19 cellular contexts compared by ENCODE assay signal in genomic region chr6:158185729-158186456, GRCh38. TPM values are rescaled to one million over a fixed set of nuclear protein-coding genes. Genes with fewer than 3 reads are reported as not detected.
DNase-seq lines count a peak whose midpoint lies in the region; ATAC-seq and TF ChIP-seq lines count a peak whose summit lies in the region.
"Had no signal": no experiment of that assay in that cellular context is flagged by ENCODE, and none has a peak within 500 bp of the region (broad histone marks: within the 10 kb centered on the region; RNA-seq: fewer than 3 reads in every experiment).

No MANE protein-coding gene starts in this region.

- H3K36me3 Mint-ChIP-seq in activated naive CD8-positive, alpha-beta T cell treated with anti-CD3 and anti-CD28 coated beads for 36 hours: peaks cover 60% of the 10 kb centered on the region

- H3K27ac Mint-ChIP-seq in activated naive CD8-positive, alpha-beta T cell treated with anti-CD3 and anti-CD28 coated beads for 36 hours: peak overlapping the region; percentile 11
- H3K27ac Mint-ChIP-seq: activated CD4-positive, alpha-beta memory T cell treated with anti-CD3 and anti-CD28 coated beads, Interleukin-2, amount 10 ng/mL, durations not matched to agents 7 days and 5 days; dendritic cell treated with granulocyte-macrophage colony-stimulating factor and Interleukin-4, amounts not matched to agents 40 ng/mL and 50 ng/mL, for 4 days had no signal

- no peak overlapping the region for H3K4me3 ChIP-seq in ACC112 (ENCODE audit: low read depth, low read length)
- no peak overlapping the region for H3K4me3 ChIP-seq in GM23248
- no peak overlapping the region for H3K4me3 ChIP-seq in fibroblast of villous mesenchyme (ENCODE audit: low read depth, low read length)
- H3K4me3 ChIP-seq in effector memory CD4-positive, alpha-beta T cell (ENCODE audit: insufficient read depth, low read depth, low read length, poor library complexity, severe bottlenecking): no peak overlapping the region
- H3K4me3 ChIP-seq in H7 (ENCODE audit: insufficient read depth, low read depth, low read length): no peak overlapping the region
- H3K4me3 ChIP-seq: BLaER1 treated with 17β-estradiol and CSF1 and Interleukin-3, amounts not matched to agents 10 nM and 100 nM; mucosa of descending colon had no signal

- peak overlapping the region; percentile 24 for H3K4me2 ChIP-seq in GM23248 (ENCODE audit: unreplicated experiment)

- H3K4me1 ChIP-seq in ACC112 (ENCODE audit: control insufficient read depth, insufficient read depth, low read length, unreplicated experiment): peaks cover 8% of the 10 kb centered on the region
- H3K4me1 ChIP-seq in GM23248 (ENCODE audit: insufficient read depth): peaks cover 26% of the 10 kb centered on the region
- H3K4me1 ChIP-seq in effector memory CD4-positive, alpha-beta T cell (ENCODE audit: control insufficient read depth, insufficient read depth, low read length, poor library complexity, severe bottlenecking): no peaks in the 10 kb centered on the region

- H3K27me3 ChIP-seq in ACC112 (ENCODE audit: insufficient read depth, low read length) (no peaks in the 10 kb centered on the region), GM23248 (replicated peaks; ENCODE audit: insufficient read depth) (no peaks in the 10 kb centered on the region), H7 (ENCODE audit: control insufficient read depth, insufficient read depth, low read length) (no peaks in the 10 kb centered on the region)
- H3K27me3 ChIP-seq in effector memory CD4-positive, alpha-beta T cell (replicated peaks; ENCODE audit: control insufficient read depth, insufficient read depth, low read length, poor library complexity, severe bottlenecking): no peaks in the 10 kb centered on the region
- H3K27me3 ChIP-seq: BLaER1 treated with 17β-estradiol and CSF1 and Interleukin-3, amounts not matched to agents 10 nM and 100 nM had no signal

- H3K27ac ChIP-seq in ACC112 (ENCODE audit: low read depth, low read length) (peak overlapping the region; percentile 23; the same call in 1 of the 2 replicates), GM23248 (peak overlapping the region; percentile 58)
- no peak overlapping the region for H3K27ac ChIP-seq in effector memory CD4-positive, alpha-beta T cell (ENCODE audit: insufficient read depth, low read length, poor library complexity, severe bottlenecking)
- H3K27ac ChIP-seq: BLaER1 treated with 17β-estradiol and CSF1 and Interleukin-3, amounts not matched to agents 10 nM and 100 nM had no signal

- intact Hi-C loops in left ventricle myocardium superior (cut with micrococcal nuclease): no loop called here

- in situ Hi-C loops in GM23248 (cut with MboI): no loop called here

- DNase-seq in GM23248 (peak; percentile 88), fibroblast of villous mesenchyme (ENCODE audit: low read depth) (peak; percentile 36), left ventricle myocardium superior (no peak), H7 (no peak)
- no peak for DNase-seq in activated naive CD8-positive, alpha-beta T cell treated with anti-CD3 and anti-CD28 coated beads for 36 hours
- no peak for DNase-seq in effector memory CD4-positive, alpha-beta T cell
- DNase-seq: activated CD4-positive, alpha-beta memory T cell treated with anti-CD3 and anti-CD28 coated beads, Interleukin-2, amount 10 ng/mL, durations not matched to agents 7 days and 5 days; activated naive CD4-positive, alpha-beta T cell treated with anti-CD3 and anti-CD28 coated beads, Interleukin-2, amount 50 U/mL, for 16 hours; DND-41; H9; islet precursor cell; mucosa of descending colon; NCI-H1048; NCI-H2227 treated with DMSO at 0.1 percent for 48 hours had no signal

- WGBS in GM23248 (ENCODE audit: low coverage in 1 of 2, low lambda C conversion rate in 2 of 2, missing lambda C conversion rate in 2 of 2), 2 experiments: 77 to 80% methylated on average over 8 of the region's 8 CpGs

- no peak for TF ChIP-seq CTCF in fibroblast of villous mesenchyme (IDR thresholded peaks at IDR 0.05; ENCODE audit: insufficient read depth, low read depth, low read length)

- H2AFZ ChIP-seq in ACC112 (ENCODE audit: low read length, unreplicated experiment) (no peak overlapping the region), GM23248 (no peak overlapping the region)

- peaks cover 8% of the 10 kb centered on the region for H3K79me2 ChIP-seq in ACC112 (ENCODE audit: control insufficient read depth, insufficient read depth, low read length, unreplicated experiment)
- peaks cover 10% of the 10 kb centered on the region for H3K79me2 ChIP-seq in GM23248 (ENCODE audit: insufficient read depth)

- peaks cover 21% of the 10 kb centered on the region for H3K4me1 Mint-ChIP-seq in activated naive CD8-positive, alpha-beta T cell treated with anti-CD3 and anti-CD28 coated beads for 36 hours

- H3K9me2 ChIP-seq in GM23248 (ENCODE audit: insufficient read depth): no peaks in the 10 kb centered on the region

- H3F3A ChIP-seq in GM23248 (ENCODE audit: insufficient read depth): peaks cover 21% of the 10 kb centered on the region

- H3K36me3 ChIP-seq in ACC112 (ENCODE audit: insufficient read depth, low read length) (peaks cover 3% of the 10 kb centered on the region; the same call in 1 of the 2 replicates), GM23248 (ENCODE audit: low read depth) (no peaks in the 10 kb centered on the region; the same call in 1 of the 2 replicates), H7 (replicated peaks; ENCODE audit: control insufficient read depth, insufficient read depth, low read length) (no peaks in the 10 kb centered on the region)
- peaks cover 5% of the 10 kb centered on the region for H3K36me3 ChIP-seq in effector memory CD4-positive, alpha-beta T cell (ENCODE audit: control insufficient read depth, insufficient read depth, low read length)

- H4K20me1 ChIP-seq in GM23248 (ENCODE audit: insufficient read depth): no peaks in the 10 kb centered on the region
- H4K20me1 ChIP-seq: BLaER1 treated with 17β-estradiol and CSF1 and Interleukin-3, amounts not matched to agents 10 nM and 100 nM had no signal

- no peaks in the 10 kb centered on the region for H3K9me3 ChIP-seq in GM23248 (ENCODE audit: low read depth)
- H3K9me3 ChIP-seq in effector memory CD4-positive, alpha-beta T cell (ENCODE audit: control insufficient read depth, low read length): no peaks in the 10 kb centered on the region
- H3K9me3 ChIP-seq: mucosa of descending colon had no signal

- ATAC-seq in left ventricle myocardium superior (no peak), GM19351 (IDR thresholded peaks at IDR 0.05; ENCODE audit: unreplicated experiment) (no peak)
- ATAC-seq: mucosa of descending colon, Panc1 had no signal

- no peaks in the 10 kb centered on the region for H3K27me3 Mint-ChIP-seq in activated naive CD8-positive, alpha-beta T cell treated with anti-CD3 and anti-CD28 coated beads for 36 hours
- H3K27me3 Mint-ChIP-seq: activated CD4-positive, alpha-beta memory T cell treated with anti-CD3 and anti-CD28 coated beads, Interleukin-2, amount 10 ng/mL, durations not matched to agents 7 days and 5 days; dendritic cell treated with granulocyte-macrophage colony-stimulating factor and Interleukin-4, amounts not matched to agents 40 ng/mL and 50 ng/mL, for 4 days had no signal

- peaks cover 9% of the 10 kb centered on the region for H3K9me3 Mint-ChIP-seq in activated naive CD8-positive, alpha-beta T cell treated with anti-CD3 and anti-CD28 coated beads for 36 hours

- H3K4me3 Mint-ChIP-seq in activated naive CD8-positive, alpha-beta T cell treated with anti-CD3 and anti-CD28 coated beads for 36 hours: no peak overlapping the region
- H3K4me3 Mint-ChIP-seq: activated CD4-positive, alpha-beta memory T cell treated with anti-CD3 and anti-CD28 coated beads, Interleukin-2, amount 10 ng/mL, durations not matched to agents 7 days and 5 days; dendritic cell treated with granulocyte-macrophage colony-stimulating factor and Interleukin-4, amounts not matched to agents 40 ng/mL and 50 ng/mL, for 4 days; H9 had no signal

- H3K9ac ChIP-seq in GM23248: no peak overlapping the region
- H3K9ac ChIP-seq: BLaER1 treated with 17β-estradiol and CSF1 and Interleukin-3, amounts not matched to agents 10 nM and 100 nM had no signal

RNA-seq across cellular contexts. Expression of gene GTF2H5, which starts 17.7 kb away (rescaled TPM):
- 4.2 and 7.6 TPM in 2 replicates for total RNA-seq in GM23248 (2014; rRNA removed; shearing (Covaris generic))
- 73.1 and 75.1 TPM in 2 replicates for polyA plus RNA-seq in GM23248 (2016; fragmentation: Nextera tagmentation; extraction: Ambion mirVana)
- 10 to 100 TPM; 24.5 to 26.6 TPM for total RNA-seq in activated naive CD8-positive, alpha-beta T cell treated with anti-CD3 and anti-CD28 coated beads for 36 hours
- 5.8 and 8.6 TPM in 2 replicates for total RNA-seq in fibroblast of villous mesenchyme
- total RNA-seq in left ventricle myocardium superior: 29.8 TPM
- 4.4 and 5.6 TPM in 2 replicates for total RNA-seq in H7 (2014; rRNA removed; shearing (Covaris generic))

RNA-seq across cellular contexts. Expression of gene SERAC1, which starts 17.8 kb away (rescaled TPM):
- total RNA-seq in GM23248 (2014; rRNA removed; shearing (Covaris generic)): 10.5 and 10.8 TPM in 2 replicates
- 7.2 and 8.4 TPM in 2 replicates for polyA plus RNA-seq in GM23248 (2016; fragmentation: Nextera tagmentation; extraction: Ambion mirVana)
- 1 to 10 TPM; 2.8 to 4.1 TPM for total RNA-seq in activated naive CD8-positive, alpha-beta T cell treated with anti-CD3 and anti-CD28 coated beads for 36 hours
- total RNA-seq in fibroblast of villous mesenchyme (13.2 and 26.3 TPM in 2 replicates), left ventricle myocardium superior (5.6 TPM)
- total RNA-seq in H7 (2014; rRNA removed; shearing (Covaris generic)): 14.4 and 19.2 TPM in 2 replicates

Comparison
In these comparisons a context has a peak if more than half of its experiments do, and no peak if none do; other contexts are left out.
1. DNase-seq: peak in GM23248 (single experiment) and fibroblast of villous mesenchyme (single experiment); none in activated naive CD8-positive, alpha-beta T cell treated with anti-CD3 and anti-CD28 coated beads for 36 hours (single experiment), effector memory CD4-positive, alpha-beta T cell (0 of 3), left ventricle myocardium superior (single experiment) and H7 (single experiment).